24 cellular contexts compared by ENCODE assay signal in genomic region chr7:158488225-158488889, GRCh38.
"Had no signal": no experiment of that assay in that cellular context is flagged by ENCODE, and none has a peak within 500 bp of the region (broad histone marks: within the 10 kb centered on the region; RNA-seq: fewer than 3 reads in every experiment).

No MANE protein-coding gene starts in this region.

- H3K4me1 Mint-ChIP-seq: activated CD4-positive, alpha-beta T cell treated with anti-CD3 and anti-CD28 coated beads, Interleukin-2, amount 10 ng/mL, durations not matched to agents 24 days and 14 days; activated T-helper 17 cell treated with anti-CD3 and anti-CD28 coated beads, Interleukin-2, amount 50 U/mL, for 72 hours; central memory CD8-positive, alpha-beta T cell; nephron had no signal

- H3K36me3 ChIP-seq: breast epithelium, right atrium auricular region, transverse colon had no signal

- H3K4me3 ChIP-seq: breast epithelium, hepatocyte, right atrium auricular region, testis, transverse colon had no signal

- H3K36me3 Mint-ChIP-seq: activated CD4-positive, alpha-beta memory T cell treated with anti-CD3 and anti-CD28 coated beads for 36 hours had no signal

- H3K79me2 ChIP-seq: hepatocyte, parathyroid adenoma had no signal

- H3K9ac ChIP-seq: parathyroid adenoma had no signal

- DNase-seq: activated CD4-positive, alpha-beta memory T cell treated with anti-CD3 and anti-CD28 coated beads for 36 hours; activated CD4-positive, alpha-beta T cell treated with anti-CD3 and anti-CD28 coated beads, Interleukin-2, amount 10 ng/mL, durations not matched to agents 24 days and 14 days; activated CD4-positive, CD25-positive, alpha-beta regulatory T cell treated with anti-CD3 and anti-CD28 coated beads, Interleukin-2, amount 50 U/mL, for 72 hours; activated CD8-positive, alpha-beta memory T cell treated with anti-CD3 and anti-CD28 coated beads, Interleukin-2, amount 50 U/mL, for 4 hours; activated gamma-delta T cell treated with Interleukin-2 at 50 U/mL for 16 hours; activated naive CD4-positive, alpha-beta T cell treated with anti-CD3 and anti-CD28 coated beads, Interleukin-2, amount 50 U/mL, for 16 hours; activated T-cell treated with anti-CD3 and anti-CD28 coated beads, Interleukin-2, amount 50 U/mL, for 24 hours; amniotic stem cell; dermis blood vessel endothelial cell; effector CD8-positive, alpha-beta T cell; islet precursor cell; left cardiac atrium; left ventricle myocardium superior; stimulated activated naive CD4-positive, alpha-beta T cell treated with Interleukin-2 at 50 U/mL for 16 hours; testis; transverse colon had no signal

- H3K9me3 Mint-ChIP-seq: activated CD4-positive, alpha-beta memory T cell treated with anti-CD3 and anti-CD28 coated beads for 36 hours; activated CD4-positive, alpha-beta T cell treated with anti-CD3 and anti-CD28 coated beads, Interleukin-2, amount 10 ng/mL, durations not matched to agents 24 days and 14 days; activated T-cell treated with anti-CD3 and anti-CD28 coated beads, Interleukin-2, amount 50 U/mL, for 24 hours; activated T-helper 17 cell treated with anti-CD3 and anti-CD28 coated beads, Interleukin-2, amount 50 U/mL, for 72 hours; central memory CD8-positive, alpha-beta T cell; nephron had no signal

- H3K4me3 Mint-ChIP-seq: activated CD4-positive, alpha-beta memory T cell treated with anti-CD3 and anti-CD28 coated beads for 36 hours; activated CD4-positive, alpha-beta T cell treated with anti-CD3 and anti-CD28 coated beads, Interleukin-2, amount 10 ng/mL, durations not matched to agents 24 days and 14 days; activated T-cell treated with anti-CD3 and anti-CD28 coated beads, Interleukin-2, amount 50 U/mL, for 24 hours; activated T-helper 17 cell treated with anti-CD3 and anti-CD28 coated beads, Interleukin-2, amount 50 U/mL, for 72 hours; central memory CD8-positive, alpha-beta T cell; nephron had no signal

- H3K4me2 ChIP-seq: hepatocyte had no signal

- H3K27ac Mint-ChIP-seq: activated CD4-positive, alpha-beta memory T cell treated with anti-CD3 and anti-CD28 coated beads for 36 hours; activated CD4-positive, alpha-beta T cell treated with anti-CD3 and anti-CD28 coated beads, Interleukin-2, amount 10 ng/mL, durations not matched to agents 24 days and 14 days; activated T-cell treated with anti-CD3 and anti-CD28 coated beads, Interleukin-2, amount 50 U/mL, for 24 hours; activated T-helper 17 cell treated with anti-CD3 and anti-CD28 coated beads, Interleukin-2, amount 50 U/mL, for 72 hours; nephron had no signal

- ATAC-seq: activated T-helper 17 cell treated with anti-CD3 and anti-CD28 coated beads, Interleukin-2, amount 50 U/mL, for 72 hours; left cardiac atrium; left ventricle myocardium superior had no signal

- H2AFZ ChIP-seq: hepatocyte, parathyroid adenoma had no signal

- H3K9me3 ChIP-seq: right atrium auricular region, testis, transverse colon had no signal

- H3K27me3 ChIP-seq: hepatocyte, right atrium auricular region, testis, transverse colon had no signal

- H3K27ac ChIP-seq: breast epithelium, epithelial cell of prostate, hepatocyte, parathyroid adenoma, right atrium auricular region, testis, transverse colon had no signal

- H3K27me3 Mint-ChIP-seq: activated CD4-positive, alpha-beta memory T cell treated with anti-CD3 and anti-CD28 coated beads for 36 hours; activated CD4-positive, alpha-beta T cell treated with anti-CD3 and anti-CD28 coated beads, Interleukin-2, amount 10 ng/mL, durations not matched to agents 24 days and 14 days; activated T-cell treated with anti-CD3 and anti-CD28 coated beads, Interleukin-2, amount 50 U/mL, for 24 hours; activated T-helper 17 cell treated with anti-CD3 and anti-CD28 coated beads, Interleukin-2, amount 50 U/mL, for 72 hours; central memory CD8-positive, alpha-beta T cell had no signal
